ENCODE assay signal across 2 cellular contexts in the genomic region with DNA sequence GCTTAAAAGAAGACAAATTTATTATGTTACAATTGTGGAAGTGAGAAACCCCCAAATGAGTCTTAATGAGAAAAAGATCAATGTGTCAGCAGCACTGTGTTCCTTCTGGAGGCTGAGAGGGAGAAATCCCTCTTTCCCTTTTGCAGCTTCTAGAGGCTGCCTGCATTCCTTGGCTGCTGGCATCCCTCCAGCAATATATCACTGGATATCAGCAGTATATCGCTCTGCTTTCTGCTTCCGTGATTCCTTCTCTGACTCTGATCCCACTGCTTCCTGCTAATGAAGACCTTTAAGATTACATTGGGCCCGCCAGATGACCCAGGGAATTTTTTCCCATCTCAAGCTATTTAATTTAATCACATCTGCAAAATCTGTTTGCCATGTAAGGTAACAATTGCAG.
TF ChIP-seq lines count a peak whose summit lies in the region.

No MANE protein-coding gene starts in this region.

TF ChIP-seq in SK-N-SH, 30 proteins besides CTCF, POLR2A, EP300 and RAD21 (continued from another document):
- TF ChIP-seq, protein P1, sequence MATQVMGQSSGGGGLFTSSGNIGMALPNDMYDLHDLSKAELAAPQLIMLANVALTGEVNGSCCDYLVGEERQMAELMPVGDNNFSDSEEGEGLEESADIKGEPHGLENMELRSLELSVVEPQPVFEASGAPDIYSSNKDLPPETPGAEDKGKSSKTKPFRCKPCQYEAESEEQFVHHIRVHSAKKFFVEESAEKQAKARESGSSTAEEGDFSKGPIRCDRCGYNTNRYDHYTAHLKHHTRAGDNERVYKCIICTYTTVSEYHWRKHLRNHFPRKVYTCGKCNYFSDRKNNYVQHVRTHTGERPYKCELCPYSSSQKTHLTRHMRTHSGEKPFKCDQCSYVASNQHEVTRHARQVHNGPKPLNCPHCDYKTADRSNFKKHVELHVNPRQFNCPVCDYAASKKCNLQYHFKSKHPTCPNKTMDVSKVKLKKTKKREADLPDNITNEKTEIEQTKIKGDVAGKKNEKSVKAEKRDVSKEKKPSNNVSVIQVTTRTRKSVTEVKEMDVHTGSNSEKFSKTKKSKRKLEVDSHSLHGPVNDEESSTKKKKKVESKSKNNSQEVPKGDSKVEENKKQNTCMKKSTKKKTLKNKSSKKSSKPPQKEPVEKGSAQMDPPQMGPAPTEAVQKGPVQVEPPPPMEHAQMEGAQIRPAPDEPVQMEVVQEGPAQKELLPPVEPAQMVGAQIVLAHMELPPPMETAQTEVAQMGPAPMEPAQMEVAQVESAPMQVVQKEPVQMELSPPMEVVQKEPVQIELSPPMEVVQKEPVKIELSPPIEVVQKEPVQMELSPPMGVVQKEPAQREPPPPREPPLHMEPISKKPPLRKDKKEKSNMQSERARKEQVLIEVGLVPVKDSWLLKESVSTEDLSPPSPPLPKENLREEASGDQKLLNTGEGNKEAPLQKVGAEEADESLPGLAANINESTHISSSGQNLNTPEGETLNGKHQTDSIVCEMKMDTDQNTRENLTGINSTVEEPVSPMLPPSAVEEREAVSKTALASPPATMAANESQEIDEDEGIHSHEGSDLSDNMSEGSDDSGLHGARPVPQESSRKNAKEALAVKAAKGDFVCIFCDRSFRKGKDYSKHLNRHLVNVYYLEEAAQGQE (IDR thresholded peaks at IDR 0.05; ENCODE audit: low read depth, low read length): no peak
- TF ChIP-seq PBX3 (IDR thresholded peaks at IDR 0.05): no peak
- TF ChIP-seq FOXM1 (IDR thresholded peaks at IDR 0.05; ENCODE audit: low read depth): no peak
- no peak for TF ChIP-seq MEF2A (IDR thresholded peaks at IDR 0.05; ENCODE audit: borderline replicate concordance, low read depth)
- TF ChIP-seq RXRA (IDR thresholded peaks at IDR 0.05; ENCODE audit: borderline replicate concordance, low read depth): no peak
- TF ChIP-seq TEAD4 (IDR thresholded peaks at IDR 0.05; ENCODE audit: borderline replicate concordance, insufficient read depth): no peak
- TF ChIP-seq SIN3A (IDR thresholded peaks at IDR 0.05; ENCODE audit: borderline replicate concordance, low read depth, low read length): no peak
- TF ChIP-seq EZH2phosphoT487 (IDR thresholded peaks at IDR 0.05; ENCODE audit: borderline replicate concordance, low read depth): no peak
- TF ChIP-seq CHD2 (IDR thresholded peaks at IDR 0.05; ENCODE audit: low read length, partially characterized antibody): no peak
- TF ChIP-seq YY1 (IDR thresholded peaks at IDR 0.05; ENCODE audit: low read depth): no peak
- TF ChIP-seq NRF1 (IDR thresholded peaks at IDR 0.05; ENCODE audit: low read depth, low read length): no peak
- TF ChIP-seq ELF1 (IDR thresholded peaks at IDR 0.05): no peak
- no peak for TF ChIP-seq FOXJ3 (CRISPR knock-in tag; IDR thresholded peaks at IDR 0.05)
- no peak for TF ChIP-seq TCF12 (IDR thresholded peaks at IDR 0.05)
- TF ChIP-seq GABPA (IDR thresholded peaks at IDR 0.05; ENCODE audit: low read depth): no peak
- no peak for TF ChIP-seq RFX5 (IDR thresholded peaks at IDR 0.05; ENCODE audit: low read length)

TF ChIP-seq in SK-N-SH treated with all-trans-retinoic acid at 6 μM for 48 hours, 23 proteins besides CTCF, POLR2A, EP300 and RAD21 (continued from another document):
- TF ChIP-seq, protein P2, sequence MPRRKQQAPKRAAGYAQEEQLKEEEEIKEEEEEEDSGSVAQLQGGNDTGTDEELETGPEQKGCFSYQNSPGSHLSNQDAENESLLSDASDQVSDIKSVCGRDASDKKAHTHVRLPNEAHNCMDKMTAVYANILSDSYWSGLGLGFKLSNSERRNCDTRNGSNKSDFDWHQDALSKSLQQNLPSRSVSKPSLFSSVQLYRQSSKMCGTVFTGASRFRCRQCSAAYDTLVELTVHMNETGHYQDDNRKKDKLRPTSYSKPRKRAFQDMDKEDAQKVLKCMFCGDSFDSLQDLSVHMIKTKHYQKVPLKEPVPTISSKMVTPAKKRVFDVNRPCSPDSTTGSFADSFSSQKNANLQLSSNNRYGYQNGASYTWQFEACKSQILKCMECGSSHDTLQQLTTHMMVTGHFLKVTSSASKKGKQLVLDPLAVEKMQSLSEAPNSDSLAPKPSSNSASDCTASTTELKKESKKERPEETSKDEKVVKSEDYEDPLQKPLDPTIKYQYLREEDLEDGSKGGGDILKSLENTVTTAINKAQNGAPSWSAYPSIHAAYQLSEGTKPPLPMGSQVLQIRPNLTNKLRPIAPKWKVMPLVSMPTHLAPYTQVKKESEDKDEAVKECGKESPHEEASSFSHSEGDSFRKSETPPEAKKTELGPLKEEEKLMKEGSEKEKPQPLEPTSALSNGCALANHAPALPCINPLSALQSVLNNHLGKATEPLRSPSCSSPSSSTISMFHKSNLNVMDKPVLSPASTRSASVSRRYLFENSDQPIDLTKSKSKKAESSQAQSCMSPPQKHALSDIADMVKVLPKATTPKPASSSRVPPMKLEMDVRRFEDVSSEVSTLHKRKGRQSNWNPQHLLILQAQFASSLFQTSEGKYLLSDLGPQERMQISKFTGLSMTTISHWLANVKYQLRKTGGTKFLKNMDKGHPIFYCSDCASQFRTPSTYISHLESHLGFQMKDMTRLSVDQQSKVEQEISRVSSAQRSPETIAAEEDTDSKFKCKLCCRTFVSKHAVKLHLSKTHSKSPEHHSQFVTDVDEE (CRISPR knock-in tag; IDR thresholded peaks at IDR 0.05): no peak
- TF ChIP-seq ZC3H10 (CRISPR knock-in tag; IDR thresholded peaks at IDR 0.05): no peak
